ENCODE assay signal across 8 cellular contexts in genomic region chr3:38117748-38118420, GRCh38. TPM values are rescaled to one million over a fixed set of nuclear protein-coding genes. Genes with fewer than 3 reads are reported as not detected.
DNase-seq lines count a peak whose midpoint lies in the region; ATAC-seq and TF ChIP-seq lines count a peak whose summit lies in the region.

No MANE protein-coding gene starts in this region.

- TF ChIP-seq CTCF in neural cell (IDR thresholded peaks at IDR 0.05; ENCODE audit: poor library complexity, severe bottlenecking) (peak; percentile 38), suprapubic skin (IDR thresholded peaks at IDR 0.05) (peak; percentile 66 to 79)

- H3K9me3 ChIP-seq in neural cell (ENCODE audit: low read length) (no peaks in the 10 kb centered on the region), suprapubic skin (no peaks in the 10 kb centered on the region)

- H3K36me3 ChIP-seq in neural cell (ENCODE audit: insufficient read depth, low read length) = no peaks in the 10 kb centered on the region
- H3K36me3 ChIP-seq in suprapubic skin = peaks cover 37% of the 10 kb centered on the region

- ATAC-seq in HG02759 (IDR thresholded peaks at IDR 0.05; ENCODE audit: unreplicated experiment) = peak; percentile 75
- ATAC-seq in esophagus mucosa = peak; percentile 82

- WGBS in suprapubic skin = 100% methylated on average over 1 of the region's 11 CpGs

- no peak for TF ChIP-seq POLR2A in suprapubic skin (IDR thresholded peaks at IDR 0.05)

- H3K9me2 ChIP-seq in neural cell (ENCODE audit: insufficient read depth, low read length) = no peaks in the 10 kb centered on the region

- no peak overlapping the region for H3K27ac ChIP-seq in neural cell (ENCODE audit: low read length)
- H3K27ac ChIP-seq in suprapubic skin = no peak overlapping the region

- H2AFZ ChIP-seq in neural cell (ENCODE audit: low read depth, low read length) = no peak overlapping the region

- H4K20me1 ChIP-seq in neural cell (ENCODE audit: insufficient read depth) = no peaks in the 10 kb centered on the region

- no peaks in the 10 kb centered on the region for H3K4me1 ChIP-seq in suprapubic skin

- H3K4me3 ChIP-seq in neural cell (ENCODE audit: low read length) (no peak overlapping the region), suprapubic skin (no peak overlapping the region)

- H3K27me3 ChIP-seq in neural cell (ENCODE audit: insufficient read depth, low read depth, low read length) (no peaks in the 10 kb centered on the region), suprapubic skin (no peaks in the 10 kb centered on the region)

- TF ChIP-seq EP300 in neural cell (conservative IDR thresholded peaks at IDR 0.05; ENCODE audit: poor library complexity, severe bottlenecking) (no peak), suprapubic skin (IDR thresholded peaks at IDR 0.05) (no peak)

- peak; percentile 31 for TF ChIP-seq RAD21 in neural cell (conservative IDR thresholded peaks at IDR 0.05)

- peak; percentile 72 for DNase-seq in SIG-M5 treated with dmso at 0.1 percent for 504 hours (lab: John Stamatoyannopoulos, UW; ENCODE audit: unreplicated experiment)
- DNase-seq in SIG-M5 (lab: John Stamatoyannopoulos, UW) = no peak
- DNase-seq in NCI-H69 (lab: John Stamatoyannopoulos, UW) = peak; percentile 52
- DNase-seq in activated CD8-positive, alpha-beta memory T cell treated with anti-CD3 and anti-CD28 coated beads, Interleukin-2, amount 50 U/mL, for 1 hour (ENCODE audit: extremely low read depth) = peak; percentile 25
- DNase-seq in suprapubic skin (ENCODE audit: low spot score in 2 of 2) = peak in 1 of 2 donors; percentile 71

- no peaks in the 10 kb centered on the region for H3F3A ChIP-seq in neural cell (ENCODE audit: insufficient read depth, low read length, poor library complexity, severe bottlenecking)

- H3K79me2 ChIP-seq in neural cell (replicated peaks; ENCODE audit: insufficient read depth, low read length) = no peaks in the 10 kb centered on the region

- H3K4me2 ChIP-seq in neural cell (ENCODE audit: low read length) = no peak overlapping the region

- H3K9ac ChIP-seq in neural cell (ENCODE audit: low read length) = no peak overlapping the region

TF ChIP-seq in neural cell, 6 proteins besides CTCF, POLR2A, EP300 and RAD21:
- no peak for TF ChIP-seq REST (IDR thresholded peaks at IDR 0.05; ENCODE audit: borderline replicate concordance)
- no peak for TF ChIP-seq MXI1 (conservative IDR thresholded peaks at IDR 0.05; ENCODE audit: poor library complexity, severe bottlenecking)
- no peak for TF ChIP-seq POLR2AphosphoS5 (IDR thresholded peaks at IDR 0.05)
- no peak for TF ChIP-seq EZH2 (IDR thresholded peaks at IDR 0.05; ENCODE audit: borderline replicate concordance, insufficient read depth, low read length, poor library complexity, severe bottlenecking)
- TF ChIP-seq TAF1 (IDR thresholded peaks at IDR 0.05; ENCODE audit: low read depth) = no peak
TF ChIP-seq in neural cell: peak in this region for 0.

RNA-seq across cellular contexts. Expression of gene ACAA1, which starts 19.0 kb away (rescaled TPM):
- total RNA-seq in esophagus mucosa (72.7 TPM), suprapubic skin (10 to 100 TPM; 29.3 to 54.5 (median 51.4) TPM)
- polyA plus RNA-seq in neural cell = 59.1 and 66.2 TPM in 2 replicates
- polyA minus RNA-seq in neural cell = 32.5 and 41.1 TPM in 2 replicates

RNA-seq across cellular contexts. Expression of gene MYD88, which starts 20.6 kb away (rescaled TPM):
- 41.5 TPM for total RNA-seq in esophagus mucosa
- 0.14 TPM in 1 of 2 replicates, not detected in the other for polyA plus RNA-seq in neural cell
- polyA minus RNA-seq in neural cell = 0.69 TPM in 1 of 2 replicates, not detected in the other
- 10 to 100 TPM; 21.6 to 33.2 (median 28.1) TPM for total RNA-seq in suprapubic skin

RNA-seq across cellular contexts. Expression of gene OXSR1, which starts 47.5 kb away (rescaled TPM):
- total RNA-seq in esophagus mucosa (39.6 TPM), suprapubic skin (10 to 100 TPM; 25.4 to 37.4 (median 29.5) TPM)
- 49.9 and 50.8 TPM in 2 replicates for polyA plus RNA-seq in neural cell
- 74.7 and 80.3 TPM in 2 replicates for polyA minus RNA-seq in neural cell
